23 cellular contexts compared by ENCODE assay signal in genomic region chr1:42442641-42443040, GRCh38. TPM values are rescaled to one million over a fixed set of nuclear protein-coding genes. Genes with fewer than 3 reads are reported as not detected.
A peak's percentile ranks its signal among the peaks of the same experiment; 100 is the strongest.
DNase-seq lines count a peak whose midpoint lies in the region; ATAC-seq and TF ChIP-seq lines count a peak whose summit lies in the region.
"Had no signal": no experiment of that assay in that cellular context is flagged by ENCODE, and none has a peak within 500 bp of the region (broad histone marks: within the 10 kb centered on the region; RNA-seq: fewer than 3 reads in every experiment).

No MANE protein-coding gene starts in this region.

- no peak for TF ChIP-seq POLR2A in NB4 (IDR thresholded peaks at IDR 0.05; ENCODE audit: extremely low read depth, insufficient read length)

- TF ChIP-seq CTCF in NB4 (IDR thresholded peaks at IDR 0.05; ENCODE audit: low read depth, low read length) (no peak), mucosa of descending colon (IDR thresholded peaks at IDR 0.05) (no peak)

- H3K9me3 ChIP-seq in mucosa of descending colon: no peaks in the 10 kb centered on the region
- H3K9me3 ChIP-seq: HAP-1, SJSA1 had no signal

- DNase-seq in CD1c-positive myeloid dendritic cell (ENCODE audit: extremely low spot score) (peak; percentile 48), NB4 (ENCODE audit: low read depth) (peak; percentile 23), SKM-1 treated with dmso at 0.1 percent for 144 hours (lab: John Stamatoyannopoulos, UW; ENCODE audit: unreplicated experiment) (peak; percentile 39), mucosa of descending colon (peak in 1 of 3 donors; percentile 20), islet precursor cell (no peak), COR-L47 (lab: John Stamatoyannopoulos, UW) (no peak)
- no peak for DNase-seq in activated CD8-positive, alpha-beta memory T cell treated with anti-CD3 and anti-CD28 coated beads, Interleukin-2, amount 50 U/mL, for 4 hours
- DNase-seq: DMS79 treated with DMSO at 0.1 percent for 48 hours, KG1, NCI-H1417, NCI-H1694 treated with DMSO at 0.1 percent for 48 hours, NCI-H2081 treated with DMSO at 0.1 percent for 48 hours, NCI-H446 treated with DMSO at 0.1 percent for 48 hours, NCI-H526 treated with DMSO at 0.1 percent for 48 hours, SW 1271 had no signal

- intact Hi-C loops in mucosa of descending colon (cut with DNase I, micrococcal nuclease): no loop called here

- no peaks in the 10 kb centered on the region for H3K36me3 ChIP-seq in mucosa of descending colon (ENCODE audit: low read depth)
- H3K36me3 ChIP-seq: HAP-1, SJSA1 had no signal

- no peaks in the 10 kb centered on the region for H3K4me1 ChIP-seq in mucosa of descending colon (ENCODE audit: low read depth)
- H3K4me1 ChIP-seq: HAP-1 had no signal

- H3K4me3 ChIP-seq in NB4 (ENCODE audit: low read depth, low read length) (no peak overlapping the region), mucosa of descending colon (no peak overlapping the region)
- H3K4me3 ChIP-seq: GM12878, GM23338, HAP-1, SJSA1 had no signal

- ATAC-seq in mucosa of descending colon: peak; percentile 67
- ATAC-seq in GM19397 (IDR thresholded peaks at IDR 0.05; ENCODE audit: unreplicated experiment): no peak
- ATAC-seq: GM12878, GM23338, Panc1 had no signal

RNA-seq across cellular contexts. Expression of gene ZMYND12, which starts 13.2 kb away (rescaled TPM):
- total RNA-seq in mucosa of descending colon: 1 to 10 TPM; 1.2 to 3.0 (median 2.2) TPM
- total RNA-seq: A172, HT1080, SJSA1 had no signal

RNA-seq across cellular contexts. Expression of gene PPCS, which starts 13.7 kb away (rescaled TPM):
- 10 to 100 TPM; 62.2 to 90.5 (median 75.8) TPM for total RNA-seq in mucosa of descending colon

RNA-seq across cellular contexts. Expression of gene CCDC30, which starts 20.4 kb away (rescaled TPM):
- 1 to 10 TPM; 2.2 to 3.8 (median 3.7) TPM for total RNA-seq in mucosa of descending colon

Comparison
In these comparisons a context has a peak if more than half of its experiments do, and no peak if none do; other contexts are left out.
1. DNase-seq: peak in CD1c-positive myeloid dendritic cell (single experiment), NB4 (single experiment) and SKM-1 treated with dmso at 0.1 percent for 144 hours (single experiment); none in islet precursor cell (single experiment), activated CD8-positive, alpha-beta memory T cell treated with anti-CD3 and anti-CD28 coated beads, Interleukin-2, amount 50 U/mL, for 4 hours (single experiment) and COR-L47 (single experiment).